Comparison of ENCODE assay signal across 28 cellular contexts in genomic region chr9:114867327-114867726, GRCh38.
"Had no signal": no experiment of that assay in that cellular context is flagged by ENCODE, and none has a peak within 500 bp of the region (broad histone marks: within the 10 kb centered on the region; RNA-seq: fewer than 3 reads in every experiment).

No MANE protein-coding gene starts in this region.

- H3K36me3 ChIP-seq: neural progenitor cell, ovary, spleen, suprapubic skin, tibial artery, transverse colon, upper lobe of right lung, uterus had no signal

- DNase-seq: natural killer cell; occipital lobe; ovary; posterior cingulate gyrus; psoas muscle; right cardiac atrium; spleen; stimulated activated CD4-positive, alpha-beta T cell treated with anti-CD3 and anti-CD28 coated beads, Interleukin-12 subunit alpha, Interleukin-12 subunit beta, amount 100 ng/mL, for 4 hours; stimulated activated CD4-positive, alpha-beta T cell treated with anti-CD3 and anti-CD28 coated beads, Interleukin-1b, Interleukin-23, amount 100 ng/mL, for 48 hours; stimulated activated CD4-positive, alpha-beta T cell treated with anti-CD3 and anti-CD28 coated beads, Interleukin-4, amount 100 ng/mL, for 1 hour; stimulated activated CD4-positive, alpha-beta T cell treated with anti-CD3 and anti-CD28 coated beads, Interleukin-4, amount 100 ng/mL, for 4 hours; stimulated activated CD8-positive, alpha-beta memory T cell treated with anti-CD3 and anti-CD28 coated beads, Interleukin-4, amount 100 ng/mL, for 48 hours; stimulated activated naive CD4-positive, alpha-beta T cell; stimulated activated naive CD8-positive, alpha-beta T cell treated with anti-CD3 and anti-CD28 coated beads, Interleukin-15, amount 100 ng/mL, for 72 hours; stimulated activated naive CD8-positive, alpha-beta T cell treated with anti-CD3 and anti-CD28 coated beads, Interleukin-15, Interleukin-2, amounts not matched to agents 100 U/mL and 50 U/mL, for 24 hours; substantia nigra; testis; tibial artery; transverse colon; upper lobe of right lung; uterus had no signal

- ATAC-seq: natural killer cell; psoas muscle; right cardiac atrium; sciatic nerve; stimulated activated memory B cell treated with anti-CD40 and anti-IgM and Interleukin-4, amounts not matched to agents 10 μg/mL and 1 μg/mL and 100 μg/mL, for 72 hours; stimulated activated naive CD8-positive, alpha-beta T cell treated with anti-CD3 and anti-CD28 coated beads, Interleukin-15, amount 100 ng/mL, for 72 hours; stimulated activated naive CD8-positive, alpha-beta T cell treated with anti-CD3 and anti-CD28 coated beads, Interleukin-15, Interleukin-2, amounts not matched to agents 100 U/mL and 50 U/mL, for 24 hours; upper lobe of right lung had no signal

- H3K4me2 ChIP-seq: neural progenitor cell, smooth muscle cell had no signal

- H3K9ac ChIP-seq: neural progenitor cell, parathyroid adenoma had no signal

- H2AFZ ChIP-seq: neural progenitor cell, parathyroid adenoma had no signal

- H3K4me1 ChIP-seq: parathyroid adenoma, psoas muscle, suprapubic skin, testis, tibial artery, uterus had no signal

- H3K27ac ChIP-seq: neural progenitor cell, ovary, parathyroid adenoma, psoas muscle, skin epidermis, spleen, suprapubic skin, testis, tibial artery, transverse colon, upper lobe of right lung, uterus had no signal

- H3K27me3 ChIP-seq: neural progenitor cell, ovary, spleen, suprapubic skin, testis, tibial artery, transverse colon, upper lobe of right lung, uterus had no signal

- H3K9me3 ChIP-seq: ovary, suprapubic skin, testis, tibial artery, transverse colon, upper lobe of right lung, uterus had no signal

- H3K4me3 ChIP-seq: neural progenitor cell, ovary, psoas muscle, skin epidermis, smooth muscle cell, spleen, suprapubic skin, testis, tibial artery, transverse colon, upper lobe of right lung, uterus had no signal
